14 cellular contexts compared by ENCODE assay signal in genomic region chr9:108743901-108744371, GRCh38.
A peak's percentile ranks its signal among the peaks of the same experiment; 100 is the strongest.
DNase-seq lines count a peak whose midpoint lies in the region; FAIRE-seq and TF ChIP-seq lines count a peak whose summit lies in the region.
"Had no signal": no experiment of that assay in that cellular context is flagged by ENCODE, and none has a peak within 500 bp of the region (broad histone marks: within the 10 kb centered on the region; RNA-seq: fewer than 3 reads in every experiment).

No MANE protein-coding gene starts in this region.

- no peak overlapping the region for H3K4me3 Mint-ChIP-seq in Calu3 (ENCODE audit: low read depth, unreplicated experiment)

- H4K8ac ChIP-seq in H1 (ENCODE audit: extremely low read depth, insufficient read depth, low read length) (no peak overlapping the region), neuronal stem cell (ENCODE audit: low read depth, low read length) (no peak overlapping the region)

- H3K9ac ChIP-seq in H1 (replicated peaks in 1 of 4; ENCODE audit: extremely low read depth in 1 of 4, low read depth in 3 of 4, low read length in 3 of 4) (no peak overlapping the region), neuronal stem cell (ENCODE audit: low read depth, low read length, poor library complexity) (no peak overlapping the region)

- no peak overlapping the region for H3K27ac ChIP-seq in H1 (ENCODE audit: low read depth, low read length)
- peak overlapping the region; percentile 65 for H3K27ac ChIP-seq in neuronal stem cell (replicated peaks; ENCODE audit: low read length)
- H3K27ac ChIP-seq: transverse colon had no signal

- no peak overlapping the region for H2AK5ac ChIP-seq in H1 (ENCODE audit: low read depth, low read length)
- H2AK5ac ChIP-seq in neuronal stem cell (ENCODE audit: low read depth, low read length): no peak overlapping the region

- H3K4me1 Mint-ChIP-seq in Calu3 (ENCODE audit: low read depth, unreplicated experiment): peaks cover 11% of the 10 kb centered on the region

- peaks cover 0 to 4% (median 0%) of the 10 kb centered on the region in 4 experiments; a peak in 1 of 7 replicates for H3K4me1 ChIP-seq in H1 (replicated peaks in 1 of 4; ENCODE audit: control insufficient read depth in 3 of 4, insufficient read depth in 4 of 4, low read length in 3 of 4)
- peaks cover 0 to 12% of the 10 kb centered on the region in 2 donors for H3K4me1 ChIP-seq in neuronal stem cell (ENCODE audit: control insufficient read depth in 2 of 2, insufficient read depth in 1 of 2, low read depth in 1 of 2, low read length in 2 of 2)

- 85% methylated on average over 6 of the region's 6 CpGs; no CpG with 5 or more reads in 1 of the 2 experiments for WGBS in H1 (ENCODE audit: extremely low coverage in 1 of 2, insufficient coverage in 1 of 2, insufficient read length in 1 of 2, insufficient replicate concordance in 2 of 2, low coverage in 1 of 2, low lambda C conversion rate in 2 of 2, missing lambda C conversion rate in 1 of 2), 2 experiments
- no CpG with 5 or more reads among the region's 6 CpGs for WGBS in neuronal stem cell (ENCODE audit: extremely low coverage in 2 of 2, insufficient read length in 2 of 2, insufficient replicate concordance in 1 of 2), 2 donors

- H3K36me3 ChIP-seq in H1 (ENCODE audit: control insufficient read depth in 2 of 4, insufficient read depth in 4 of 4, low read length in 3 of 4) (no peaks in the 10 kb centered on the region), neuronal stem cell (replicated peaks in 1 of 2; ENCODE audit: control insufficient read depth in 2 of 2, insufficient read depth in 2 of 2, low read length in 2 of 2) (no peaks in the 10 kb centered on the region)
- H3K36me3 ChIP-seq: transverse colon had no signal

- H3K27me3 ChIP-seq in H1 (replicated peaks in 1 of 4; ENCODE audit: control insufficient read depth in 3 of 4, extremely low read depth in 1 of 4, insufficient read depth in 3 of 4, low read length in 3 of 4): no peaks in the 10 kb centered on the region
- H3K27me3 ChIP-seq in neuronal stem cell (ENCODE audit: control insufficient read depth in 3 of 3, insufficient read depth in 3 of 3, low read depth in 1 of 3, low read length in 3 of 3): no peaks in the 10 kb centered on the region
- H3K27me3 ChIP-seq: transverse colon had no signal

- TF ChIP-seq RAD21 in H1 (IDR thresholded peaks at IDR 0.05 in 1 of 2, conservative IDR thresholded peaks at IDR 0.05 in 1 of 2; ENCODE audit: low read depth in 2 of 2, low read length in 2 of 2): no peak

- no peak overlapping the region for H2BK20ac ChIP-seq in H1 (ENCODE audit: low read length)

- H3K4ac ChIP-seq in H1 (replicated peaks; ENCODE audit: insufficient read length, low read depth, low read length) (no peak overlapping the region), neuronal stem cell (ENCODE audit: low read length) (no peak overlapping the region)

- no peak overlapping the region; the same call in 1 of the 2 replicates for H3K18ac ChIP-seq in H1 (ENCODE audit: extremely low read depth, low read length)
- peak overlapping the region; percentile 53 for H3K18ac ChIP-seq in neuronal stem cell (ENCODE audit: low read length)

- intact Hi-C loops in Calu3 (cut with micrococcal nuclease; ENCODE audit: unreplicated experiment): no loop called here

- no peak overlapping the region for H4K5ac ChIP-seq in H1 (ENCODE audit: insufficient read length, low read depth, low read length)

- peak; percentile 1 for DNase-seq in Calu3
- peak; percentile 43 for DNase-seq in M059J (ENCODE audit: low read depth)
- DNase-seq in H1 (ENCODE audit: low read depth in 1 of 2, low spot score in 2 of 2): no peak
- peak; percentile 60 for DNase-seq in neuronal stem cell (ENCODE audit: low spot score)
- DNase-seq in stimulated activated naive CD4-positive, alpha-beta T cell (lab: John Stamatoyannopoulos, UW): no peak
- no peak for DNase-seq in OCI-M2 (lab: John Stamatoyannopoulos, UW; ENCODE audit: unreplicated experiment)
- no peak for DNase-seq in stimulated activated CD4-positive, alpha-beta T cell treated with anti-CD3 and anti-CD28 coated beads, Interleukin-2, amount 100 ng/mL, for 48 hours
- DNase-seq in GM19239 (ENCODE audit: insufficient read length, low spot score): no peak
- DNase-seq: amniotic stem cell, HCEC 1CT, NCI-H187, transverse colon had no signal

- no peak for TF ChIP-seq EP300 in H1 (IDR thresholded peaks at IDR 0.05; ENCODE audit: borderline replicate concordance in 1 of 2, low read depth in 2 of 2, low read length in 2 of 2)

- CTCF ChIA-PET in Calu3 (lab: Charles Lee): no interaction called here
- CTCF ChIA-PET in H1 (lab: Charles Lee; ENCODE audit: partially characterized antibody): interaction anchor here (0.7 to 3.5 kb wide), 3 partner anchors 12 to 17 kb away, joined by 3 to 24 read pairs (median 6); no protein-coding TSS in a partner anchor

- H3K9me3 ChIP-seq in H1 (ENCODE audit: insufficient read depth in 2 of 2, low read depth in 1 of 2, low read length in 1 of 2): no peaks in the 10 kb centered on the region
- H3K9me3 ChIP-seq in neuronal stem cell (replicated peaks in 1 of 2; ENCODE audit: control insufficient read depth in 2 of 2, insufficient read depth in 1 of 2, low read depth in 1 of 2, low read length in 2 of 2): no peaks in the 10 kb centered on the region
- H3K9me3 ChIP-seq: transverse colon had no signal

- no peak overlapping the region for H2BK15ac ChIP-seq in H1 (ENCODE audit: low read length)
- H2BK15ac ChIP-seq in neuronal stem cell (ENCODE audit: low read length): no peak overlapping the region

- H3K36me3 Mint-ChIP-seq in Calu3 (ENCODE audit: insufficient read depth, unreplicated experiment): no peaks in the 10 kb centered on the region

- H2BK120ac ChIP-seq in H1 (replicated peaks; ENCODE audit: low read depth, low read length) (no peak overlapping the region), neuronal stem cell (ENCODE audit: low read depth, low read length) (no peak overlapping the region)

- TF ChIP-seq POLR2A in H1 (IDR thresholded peaks at IDR 0.05; ENCODE audit: control extremely low read depth in 1 of 2, low read depth in 2 of 2, low read length in 2 of 2): no peak

- TF ChIP-seq CTCF in Calu3 (IDR thresholded peaks at IDR 0.05; ENCODE audit: unreplicated experiment) (no peak), H1 (IDR thresholded peaks at IDR 0.05; ENCODE audit: control extremely low read depth in 1 of 3, insufficient read depth in 1 of 3, low read depth in 1 of 3, low read length in 3 of 3) (no peak)

- no peaks in the 10 kb centered on the region for H3K23me2 ChIP-seq in H1 (ENCODE audit: low read depth, low read length)

- no peak overlapping the region for H3K14ac ChIP-seq in H1 (ENCODE audit: insufficient read length)
- H3K14ac ChIP-seq in neuronal stem cell (ENCODE audit: low read length): no peak overlapping the region

- no peak overlapping the region for H3K23ac ChIP-seq in H1 (ENCODE audit: insufficient read length)
- H3K23ac ChIP-seq in neuronal stem cell (ENCODE audit: low read depth, low read length, poor library complexity): no peak overlapping the region

- H3K4me3 ChIP-seq in H1 (ENCODE audit: extremely low read depth in 1 of 4, insufficient read depth in 2 of 4, low read depth in 3 of 4, low read length in 4 of 4) (no peak overlapping the region), neuronal stem cell (ENCODE audit: low read length in 2 of 2) (no peak overlapping the region)
- H3K4me3 ChIP-seq: transverse colon had no signal

- H2BK5ac ChIP-seq in H1 (ENCODE audit: low read depth, low read length): no peak overlapping the region
- no peak overlapping the region for H2BK5ac ChIP-seq in neuronal stem cell (ENCODE audit: low read length)

- no TSS peak for BruUV-seq in Calu3 (replicated peaks; lab: Mats Ljungman, UMichigan)

- H4K91ac ChIP-seq in H1 (replicated peaks; ENCODE audit: insufficient read length, low read length) (no peak overlapping the region), neuronal stem cell (ENCODE audit: low read depth, low read length, poor library complexity) (no peak overlapping the region)

- H3K27me3 Mint-ChIP-seq in Calu3 (ENCODE audit: unreplicated experiment): no peaks in the 10 kb centered on the region

- no peak overlapping the region for H3K56ac ChIP-seq in H1 (replicated peaks; ENCODE audit: insufficient read length, low read depth, low read length)

- H4K20me1 ChIP-seq in H1 (replicated peaks in 1 of 2; ENCODE audit: control insufficient read depth in 1 of 2, insufficient read depth in 2 of 2, low read length in 2 of 2): no peaks in the 10 kb centered on the region

- FAIRE-seq in H1 (lab: Jason Lieb, UNC) (no peak), GM19239 (lab: Jason Lieb, UNC) (no peak)
- FAIRE-seq: endometrium, G401.6 had no signal

- no peaks in the 10 kb centered on the region for H3K79me2 ChIP-seq in H1 (ENCODE audit: control insufficient read depth in 1 of 2, insufficient read depth in 2 of 2, low read length in 2 of 2)

- no peak overlapping the region for H3K27ac Mint-ChIP-seq in Calu3 (ENCODE audit: unreplicated experiment)

- peaks cover 2% of the 10 kb centered on the region for H3K9me3 Mint-ChIP-seq in Calu3 (ENCODE audit: low read depth, unreplicated experiment)

- no peaks in the 10 kb centered on the region for H3K79me1 ChIP-seq in H1 (ENCODE audit: low read depth, low read length)
- no peaks in the 10 kb centered on the region for H3K79me1 ChIP-seq in neuronal stem cell (ENCODE audit: low read depth, low read length)

- POLR2A ChIA-PET in H1 (lab: Charles Lee; ENCODE audit: partially characterized antibody): no interaction called here

- 0 out of 2 replicates have a peak overlapping the region, but pooled peaks have one; percentile 15 for H2AFZ ChIP-seq in H1 (ENCODE audit: low read length)
- no peak overlapping the region for H2AFZ ChIP-seq in neuronal stem cell (ENCODE audit: low read length)

- H3K4me2 ChIP-seq in H1 (ENCODE audit: insufficient read depth in 1 of 2, low read depth in 2 of 2, low read length in 2 of 2) (no peak overlapping the region), neuronal stem cell (ENCODE audit: insufficient read depth, low read length, poor library complexity, severe bottlenecking) (no peak overlapping the region)

- H2BK12ac ChIP-seq in H1 (ENCODE audit: low read depth, low read length) (no peak overlapping the region), neuronal stem cell (ENCODE audit: low read length) (peak overlapping the region; percentile 87)

TF ChIP-seq in H1, 55 proteins besides CTCF, POLR2A, EP300 and RAD21 (continues in another document):
- no peak for TF ChIP-seq SAP30 (IDR thresholded peaks at IDR 0.05; ENCODE audit: insufficient read depth, insufficient replicate concordance, low read length)
- 0 out of 2 replicates have a peak, but pooled peaks have one; percentile 33 for TF ChIP-seq TEAD4 (IDR thresholded peaks at IDR 0.05; ENCODE audit: low read depth, low read length)
- no peak for TF ChIP-seq JUN (IDR thresholded peaks at IDR 0.05; ENCODE audit: low read depth, low read length)
- no peak for TF ChIP-seq POLR2AphosphoS5 (IDR thresholded peaks at IDR 0.05; ENCODE audit: low read depth, low read length)
- no peak for TF ChIP-seq SP2 (IDR thresholded peaks at IDR 0.05; ENCODE audit: low read length)

Comparison
In these comparisons a context has a peak if more than half of its experiments do, and no peak if none do; other contexts are left out.
1. DNase-seq: peak in Calu3 (single experiment), M059J (single experiment) and neuronal stem cell (single experiment); none in H1 (0 of 2), stimulated activated naive CD4-positive, alpha-beta T cell (0 of 6), OCI-M2 (single experiment), stimulated activated CD4-positive, alpha-beta T cell treated with anti-CD3 and anti-CD28 coated beads, Interleukin-2, amount 100 ng/mL, for 48 hours (0 of 2) and GM19239 (single experiment).